Comparison of ENCODE assay signal across 8 cellular contexts in the genomic region with DNA sequence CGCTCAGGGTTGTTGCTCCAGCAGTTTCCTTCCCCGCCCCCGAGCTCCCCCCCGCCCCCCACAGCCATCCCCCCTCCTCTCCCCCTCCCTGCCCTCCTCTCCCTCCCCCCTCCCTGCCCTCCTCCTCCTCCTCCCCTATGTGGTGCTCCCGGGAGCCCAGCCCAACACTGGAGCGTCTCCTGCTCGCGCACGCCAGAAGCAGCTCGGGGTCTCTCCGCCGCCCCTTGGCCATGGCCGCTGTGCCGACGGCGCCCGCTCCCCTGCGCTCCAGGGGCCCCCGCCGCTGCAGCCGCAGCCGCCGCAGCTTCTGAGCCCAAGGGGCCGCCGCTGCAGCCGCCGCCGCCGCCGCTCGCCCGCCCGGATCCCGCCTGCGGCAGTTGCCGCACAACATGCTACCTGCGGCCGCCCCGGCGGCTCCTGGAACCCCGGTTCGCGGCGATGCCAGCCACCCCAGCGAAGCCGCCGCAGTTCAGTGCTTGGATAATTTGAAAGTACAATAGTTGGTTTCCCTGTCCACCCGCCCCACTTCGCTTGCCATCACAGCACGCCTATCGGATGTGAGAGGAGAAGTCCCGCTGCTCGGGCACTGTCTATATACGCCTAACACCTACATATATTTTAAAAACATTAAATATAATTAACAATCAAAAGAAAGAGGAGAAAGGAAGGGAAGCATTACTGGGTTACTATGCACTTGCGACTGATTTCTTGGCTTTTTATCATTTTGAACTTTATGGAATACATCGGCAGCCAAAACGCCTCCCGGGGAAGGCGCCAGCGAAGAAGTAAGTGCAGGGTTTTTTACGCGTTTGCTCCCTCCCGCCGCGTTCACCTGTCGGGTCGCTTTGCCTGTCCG. TPM values are rescaled to one million over a fixed set of nuclear protein-coding genes. Genes with fewer than 3 reads are reported as not detected.
DNase-seq lines count a peak whose midpoint lies in the region; ATAC-seq, FAIRE-seq and TF ChIP-seq lines count a peak whose summit lies in the region.

A gene with protein sequence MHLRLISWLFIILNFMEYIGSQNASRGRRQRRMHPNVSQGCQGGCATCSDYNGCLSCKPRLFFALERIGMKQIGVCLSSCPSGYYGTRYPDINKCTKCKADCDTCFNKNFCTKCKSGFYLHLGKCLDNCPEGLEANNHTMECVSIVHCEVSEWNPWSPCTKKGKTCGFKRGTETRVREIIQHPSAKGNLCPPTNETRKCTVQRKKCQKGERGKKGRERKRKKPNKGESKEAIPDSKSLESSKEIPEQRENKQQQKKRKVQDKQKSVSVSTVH (plus strand): TSS at position 167 of the 856 bp plus-strand sequence. CDS start 522 bp downstream, at position 689.

- intact Hi-C loops in A673 (cut with micrococcal nuclease; ENCODE audit: unreplicated experiment) (loop anchor here (1.0 kb wide), 1 partner anchor 757 kb away; no protein-coding TSS in a partner anchor), sciatic nerve (cut with DNase I) (no loop called here)

- DNase-seq in A673 (ENCODE audit: low spot score) (peak; percentile 65), GM12864 (ENCODE audit: low read depth) (no peak), hepatocyte (ENCODE audit: low spot score) (peak; percentile 44), sciatic nerve (ENCODE audit: low spot score) (peak; percentile 63), RCC 7860 (ENCODE audit: low spot score) (no peak)
- DNase-seq in activated naive CD8-positive, alpha-beta T cell treated with anti-CD3 and anti-CD28 coated beads, Interleukin-2, amount 10 ng/mL, durations not matched to agents 7 days and 5 days: peak; percentile 51

- H3K79me2 ChIP-seq in hepatocyte: no peaks in the 10 kb centered on the region

- POLR2A ChIA-PET in A673 (lab: Charles Lee; ENCODE audit: low non-redundant PET): no interaction called here
- POLR2A ChIA-PET in activated naive CD8-positive, alpha-beta T cell treated with anti-CD3 and anti-CD28 coated beads, Interleukin-2, amount 10 ng/mL, durations not matched to agents 7 days and 5 days (lab: Charles Lee): no interaction called here

- WGBS in hepatocyte (ENCODE audit: low lambda C conversion rate, missing lambda C conversion rate): 1% methylated on average over 63 of the region's 68 CpGs

- peaks cover 14% of the 10 kb centered on the region for H3K4me1 ChIP-seq in A673 (ENCODE audit: insufficient read depth, low read length, poor library complexity, severe bottlenecking)
- peaks cover 25% of the 10 kb centered on the region for H3K4me1 ChIP-seq in hepatocyte (ENCODE audit: insufficient read depth)

- H3K9me3 Mint-ChIP-seq in IgD-negative memory B cell: no peaks in the 10 kb centered on the region
- no peaks in the 10 kb centered on the region for H3K9me3 Mint-ChIP-seq in activated naive CD8-positive, alpha-beta T cell treated with anti-CD3 and anti-CD28 coated beads, Interleukin-2, amount 10 ng/mL, durations not matched to agents 7 days and 5 days

- H3K4me3 ChIP-seq in A673 (ENCODE audit: low read depth, low read length, poor library complexity, severe bottlenecking) (peak within 1 kb of the TSS; percentile 56), GM12864 (ENCODE audit: low read depth, low read length) (peak within 1 kb of the TSS; percentile 35), hepatocyte (peak within 1 kb of the TSS; percentile 71)

- H3K27ac Mint-ChIP-seq in IgD-negative memory B cell: peak within 1 kb of the TSS in 1 of 3 donors; percentile 90
- no peak within 1 kb of the TSS for H3K27ac Mint-ChIP-seq in activated naive CD8-positive, alpha-beta T cell treated with anti-CD3 and anti-CD28 coated beads, Interleukin-2, amount 10 ng/mL, durations not matched to agents 7 days and 5 days

- no peak for ATAC-seq in activated naive CD8-positive, alpha-beta T cell treated with anti-CD3 and anti-CD28 coated beads, Interleukin-2, amount 10 ng/mL, durations not matched to agents 7 days and 5 days (ENCODE audit: low read depth)
- ATAC-seq in sciatic nerve: peak; percentile 16
- ATAC-seq in GM21786 (IDR thresholded peaks at IDR 0.05; ENCODE audit: unreplicated experiment): no peak

- peaks cover 2% of the 10 kb centered on the region for H3K36me3 Mint-ChIP-seq in IgD-negative memory B cell
- no peaks in the 10 kb centered on the region for H3K36me3 Mint-ChIP-seq in activated naive CD8-positive, alpha-beta T cell treated with anti-CD3 and anti-CD28 coated beads, Interleukin-2, amount 10 ng/mL, durations not matched to agents 7 days and 5 days

- H3K27me3 Mint-ChIP-seq in IgD-negative memory B cell: peaks cover 56% of the 10 kb centered on the region
- H3K27me3 Mint-ChIP-seq in activated naive CD8-positive, alpha-beta T cell treated with anti-CD3 and anti-CD28 coated beads, Interleukin-2, amount 10 ng/mL, durations not matched to agents 7 days and 5 days: peaks cover 89% of the 10 kb centered on the region

- H3K27me3 ChIP-seq in A673 (replicated peaks; ENCODE audit: insufficient read depth, low read depth, low read length, poor library complexity): peaks cover 30% of the 10 kb centered on the region
- peaks cover 72% of the 10 kb centered on the region for H3K27me3 ChIP-seq in hepatocyte

- H3K27ac ChIP-seq in A673 (ENCODE audit: low read depth, low read length, poor library complexity, severe bottlenecking): no peak within 1 kb of the TSS
- peak within 1 kb of the TSS; percentile 50 for H3K27ac ChIP-seq in hepatocyte

- no peaks in the 10 kb centered on the region for H3K9me2 ChIP-seq in hepatocyte (replicated peaks; ENCODE audit: insufficient read depth)

- TF ChIP-seq CTCF in A673 (conservative IDR thresholded peaks at IDR 0.05; ENCODE audit: low read depth, low read length): no peak
- TF ChIP-seq CTCF in GM12864 (IDR thresholded peaks at IDR 0.05; ENCODE audit: low read depth, low read length, missing control alignments): no peak
- no peak for TF ChIP-seq CTCF in hepatocyte (IDR thresholded peaks at IDR 0.05; ENCODE audit: poor library complexity)

- no peaks in the 10 kb centered on the region for H3K36me3 ChIP-seq in A673 (ENCODE audit: insufficient read depth, low read length, poor library complexity, severe bottlenecking)
- no peaks in the 10 kb centered on the region for H3K36me3 ChIP-seq in hepatocyte (replicated peaks; ENCODE audit: insufficient read depth, low read depth)

- H2AFZ ChIP-seq in hepatocyte: peak within 1 kb of the TSS; percentile 55

- H3K9me3 ChIP-seq in A673 (ENCODE audit: low read depth, low read length, poor library complexity, severe bottlenecking) (no peaks in the 10 kb centered on the region), hepatocyte (ENCODE audit: low read depth) (no peaks in the 10 kb centered on the region)

- peaks cover 5 to 17% (median 9%) of the 10 kb centered on the region in 3 donors for H3K4me1 Mint-ChIP-seq in IgD-negative memory B cell
- H3K4me1 Mint-ChIP-seq in activated naive CD8-positive, alpha-beta T cell treated with anti-CD3 and anti-CD28 coated beads, Interleukin-2, amount 10 ng/mL, durations not matched to agents 7 days and 5 days: peaks cover 12% of the 10 kb centered on the region

- H3K4me3 Mint-ChIP-seq in IgD-negative memory B cell: peak within 1 kb of the TSS; percentile 34 to 95 (median 82)
- peak within 1 kb of the TSS; percentile 84 for H3K4me3 Mint-ChIP-seq in activated naive CD8-positive, alpha-beta T cell treated with anti-CD3 and anti-CD28 coated beads, Interleukin-2, amount 10 ng/mL, durations not matched to agents 7 days and 5 days

- peak within 1 kb of the TSS; percentile 93 for H3K4me2 ChIP-seq in hepatocyte

- CTCF ChIA-PET in A673 (lab: Charles Lee): interaction anchor here (0.6 to 1.3 kb wide), 2 partner anchors 314 to 1330 kb away, joined by 4 to 5 read pairs; no protein-coding TSS in a partner anchor

- no TSS peak for BruUV-seq in A673 (replicated peaks; lab: Mats Ljungman, UMichigan)

- H4K20me1 ChIP-seq in hepatocyte (ENCODE audit: insufficient read depth, poor library complexity, severe bottlenecking): no peaks in the 10 kb centered on the region

- no peak for FAIRE-seq in RCC 7860 (lab: Jason Lieb, UNC)

RNA-seq across cellular contexts. Expression of the gene that starts here (rescaled TPM):
- total RNA-seq in A673 (2021) (0.39 and 0.52 TPM in 2 replicates), hepatocyte (1.9 and 4.8 TPM in 2 replicates), sciatic nerve (17.2 TPM)
- polyA plus RNA-seq in IgD-negative memory B cell (not detected), hepatocyte (11.2 and 15.9 TPM in 2 replicates)
- total RNA-seq in activated naive CD8-positive, alpha-beta T cell treated with anti-CD3 and anti-CD28 coated beads, Interleukin-2, amount 10 ng/mL, durations not matched to agents 7 days and 5 days: not detected

Comparison
In these comparisons a context has a peak if more than half of its experiments do, and no peak if none do; other contexts are left out.
1. RNA of the gene that starts here (polyA plus RNA-seq): 11.2 to 15.9 TPM in hepatocyte; not detected in IgD-negative memory B cell (single experiment); every median in the first group is over 10 times any median in the second.
2. Peak in DNase-seq and H3K4me3 ChIP-seq in A673; RNA of the gene not detected or under 1 TPM.
3. Peak in DNase-seq in activated naive CD8-positive, alpha-beta T cell treated with anti-CD3 and anti-CD28 coated beads, Interleukin-2, amount 10 ng/mL, durations not matched to agents 7 days and 5 days; RNA of the gene not detected or under 1 TPM.
4. DNase-seq: peak in hepatocyte (single experiment) and sciatic nerve (single experiment); none in GM12864 (single experiment) and RCC 7860 (single experiment).
5. Peak in every context shown above with its lines, with median percentiles within 50 percentile points of each other: H3K4me3 ChIP-seq.